Comparison of ENCODE assay signal across 2 cellular contexts in the genomic region with DNA sequence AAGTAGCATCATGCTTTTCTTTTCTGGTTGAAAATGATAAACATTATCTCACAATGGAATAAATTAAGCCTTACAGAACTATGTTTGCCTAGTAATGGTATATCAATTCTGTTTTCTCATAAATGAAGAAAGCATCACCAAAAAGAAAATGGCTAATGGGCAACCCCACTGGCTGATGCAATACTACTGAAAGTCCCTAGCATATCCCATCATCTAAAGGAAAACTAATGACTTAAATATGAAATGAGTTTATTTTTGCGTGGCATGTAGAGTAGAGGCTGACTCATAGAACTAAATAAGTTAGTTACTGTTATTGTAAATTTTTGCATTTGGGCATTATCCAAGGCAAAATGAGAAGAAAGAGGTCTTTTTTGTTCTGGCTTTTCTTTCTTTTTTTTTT.
TF ChIP-seq lines count a peak whose summit lies in the region.

No MANE protein-coding gene starts in this region.

TF ChIP-seq in IMR-90, 13 proteins besides CTCF, POLR2A, EP300 and RAD21 (continued from another document):
- TF ChIP-seq, protein P1, sequence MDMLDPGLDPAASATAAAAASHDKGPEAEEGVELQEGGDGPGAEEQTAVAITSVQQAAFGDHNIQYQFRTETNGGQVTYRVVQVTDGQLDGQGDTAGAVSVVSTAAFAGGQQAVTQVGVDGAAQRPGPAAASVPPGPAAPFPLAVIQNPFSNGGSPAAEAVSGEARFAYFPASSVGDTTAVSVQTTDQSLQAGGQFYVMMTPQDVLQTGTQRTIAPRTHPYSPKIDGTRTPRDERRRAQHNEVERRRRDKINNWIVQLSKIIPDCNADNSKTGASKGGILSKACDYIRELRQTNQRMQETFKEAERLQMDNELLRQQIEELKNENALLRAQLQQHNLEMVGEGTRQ (IDR thresholded peaks at IDR 0.05; ENCODE audit: low read depth, low read length): no peak
- no peak for TF ChIP-seq BHLHE40 (IDR thresholded peaks at IDR 0.05; ENCODE audit: low read depth, low read length)
- no peak for TF ChIP-seq SMC3 (IDR thresholded peaks at IDR 0.05; ENCODE audit: low read depth, low read length)
- TF ChIP-seq ELK1 (IDR thresholded peaks at IDR 0.05; ENCODE audit: borderline replicate concordance, low read depth, low read length): no peak
- TF ChIP-seq MAZ (IDR thresholded peaks at IDR 0.05; ENCODE audit: borderline replicate concordance, low read depth, low read length): no peak
- no peak for TF ChIP-seq RCOR1 (IDR thresholded peaks at IDR 0.05; ENCODE audit: insufficient replicate concordance, low read length)
- no peak for TF ChIP-seq CHD1 (IDR thresholded peaks at IDR 0.05; ENCODE audit: low read depth, low read length)
- no peak for TF ChIP-seq FOS (IDR thresholded peaks at IDR 0.05; ENCODE audit: low read depth, low read length)
- no peak for TF ChIP-seq MAFK (IDR thresholded peaks at IDR 0.05; ENCODE audit: low read depth, low read length)
- TF ChIP-seq MXI1 (IDR thresholded peaks at IDR 0.05; ENCODE audit: borderline replicate concordance, low read depth, low read length): no peak

TF ChIP-seq in K562, 482 proteins besides CTCF, POLR2A, EP300 and RAD21 (continued from another document):
- 0 out of 2 replicates have a peak, but pooled peaks have one; percentile 55 for TF ChIP-seq ATF4 (CRISPR knock-in tag; IDR thresholded peaks at IDR 0.05)
